ENCODE assay signal across 1 cellular context in genomic region chr16:88672776-88673175, GRCh38.
A peak's percentile ranks its signal among the peaks of the same experiment; 100 is the strongest.
TF ChIP-seq lines count a peak whose summit lies in the region.

No MANE protein-coding gene starts in this region.

TF ChIP-seq in HepG2, 621 proteins besides CTCF, POLR2A, EP300 and RAD21:
- no peak for TF ChIP-seq ZNF792 (CRISPR knock-in tag; IDR thresholded peaks at IDR 0.05)
- TF ChIP-seq PCBP1 (IDR thresholded peaks at IDR 0.05; ENCODE audit: borderline replicate concordance, low read depth, low read length): 0 out of 2 replicates have a peak, but pooled peaks have one; percentile 25
